14 cellular contexts compared by ENCODE assay signal in the genomic region with DNA sequence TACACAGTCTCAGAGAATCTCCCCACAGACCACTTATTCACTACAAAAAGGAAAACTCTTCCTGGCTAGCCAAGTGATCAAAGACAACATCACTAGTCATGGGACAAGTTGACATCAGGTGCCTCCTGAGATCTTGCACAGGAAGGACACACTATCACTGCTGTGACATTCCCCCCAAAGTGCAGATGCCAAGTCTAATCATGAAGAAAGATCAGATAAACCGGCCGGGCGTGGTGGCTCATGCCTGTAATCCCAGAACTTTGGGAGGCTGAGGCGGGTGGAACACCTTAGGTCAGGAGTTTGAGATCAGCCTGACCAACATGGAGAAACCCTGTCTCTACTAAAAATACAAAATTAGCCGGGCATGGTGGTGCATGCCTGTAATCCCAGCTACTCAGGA. TPM values are rescaled to one million over a fixed set of nuclear protein-coding genes. Genes with fewer than 3 reads are reported as not detected.
DNase-seq lines count a peak whose midpoint lies in the region; TF ChIP-seq lines count a peak whose summit lies in the region.
"Not testable (repeated sequence)": the region's sequence is repeated elsewhere in the genome, so short reads cannot be mapped to it uniquely, and the experiment has no call there.
"Had no signal": no experiment of that assay in that cellular context is flagged by ENCODE, and none has a peak within 500 bp of the region (broad histone marks: within the 10 kb centered on the region; RNA-seq: fewer than 3 reads in every experiment).

No MANE protein-coding gene starts in this region.

- H3K27ac ChIP-seq in BLaER1 (peak overlapping the region; percentile 92), esophagus muscularis mucosa (replicated peaks in 1 of 4) (peak overlapping the region in 3 of 4 donors; percentile 2 to 40 (median 14)), right atrium auricular region (peak overlapping the region; percentile 18 to 60), skeletal muscle tissue (ENCODE audit: low read depth, low read length) (peak overlapping the region; percentile 32), thyroid gland (peak overlapping the region; percentile 0 to 67 (median 48))
- H3K27ac ChIP-seq in OCI-LY7 (ENCODE audit: low read depth, low read length, poor library complexity, severe bottlenecking); osteoblast (ENCODE audit: low read depth, low read length): not testable (repeated sequence)

- intact Hi-C loops in OCI-LY7 (cut with micrococcal nuclease; ENCODE audit: unreplicated experiment) = loop anchor here (2.0 kb wide), 1 partner anchor 41 kb away; no protein-coding TSS in a partner anchor
- intact Hi-C loops in esophagus muscularis mucosa (cut with DNase I); thyroid gland (cut with DNase I): not testable (repeated sequence)
- intact Hi-C loops in cardiac septum (cut with DNase I) = loop anchor here (5.0 kb wide), 1 partner anchor 278 kb away; no protein-coding TSS in a partner anchor

- not testable (repeated sequence) for H3K9me3 ChIP-seq in BLaER1; OCI-LY7 (ENCODE audit: low read length); esophagus muscularis mucosa; right atrium auricular region; osteoblast (ENCODE audit: low read depth, low read length); skeletal muscle tissue (ENCODE audit: control insufficient read depth in 3 of 3, low read length in 3 of 3); thyroid gland

- not testable (repeated sequence) for TF ChIP-seq EP300 in esophagus muscularis mucosa (IDR thresholded peaks at IDR 0.05)

- DNase-seq in OCI-LY7 (ENCODE audit: low spot score); esophagus muscularis mucosa (ENCODE audit: extremely low spot score); right atrium auricular region (ENCODE audit: low spot score): not testable (repeated sequence)
- DNase-seq in cardiac septum (ENCODE audit: low spot score) = peak; percentile 17
- peak; percentile 18 for DNase-seq in osteoblast (ENCODE audit: insufficient read length, low spot score, missing footprints)
- DNase-seq in thyroid gland = peak in 1 of 2 donors; percentile 15

- not testable (repeated sequence) for H3K79me2 ChIP-seq in OCI-LY7 (ENCODE audit: insufficient read depth, low read depth, low read length); osteoblast (ENCODE audit: insufficient read depth, low read length)

- H3K4me2 ChIP-seq in BLaER1 = peak overlapping the region; percentile 90
- H3K4me2 ChIP-seq in OCI-LY7 (ENCODE audit: low read length); osteoblast (ENCODE audit: insufficient read depth, low read length): not testable (repeated sequence)

- 80% methylated on average over 5 of the region's 5 CpGs for WGBS in esophagus muscularis mucosa
- 88 to 93% methylated on average over 5 of the region's 5 CpGs for WGBS in thyroid gland, 2 donors

- not testable (repeated sequence) for TF ChIP-seq POLR2A in esophagus muscularis mucosa (IDR thresholded peaks at IDR 0.05; ENCODE audit: low read depth); thyroid gland (IDR thresholded peaks at IDR 0.05)

- peak overlapping the region; percentile 73 for H3K9ac ChIP-seq in BLaER1
- H3K9ac ChIP-seq in skeletal muscle tissue (ENCODE audit: low read depth in 1 of 3, low read length in 3 of 3) = not testable (repeated sequence)

- peak overlapping the region; percentile 51; the same call in 1 of the 2 replicates for H3K4me3 ChIP-seq in BLaER1
- not testable (repeated sequence) for H3K4me3 ChIP-seq in OCI-LY7 (ENCODE audit: low read depth, low read length, poor library complexity, severe bottlenecking); esophagus muscularis mucosa; right atrium auricular region; osteoblast (ENCODE audit: insufficient read depth, low read length); skeletal muscle tissue (ENCODE audit: low read length in 3 of 3); thyroid gland (replicated peaks in 1 of 3)

- peaks cover 63% of the 10 kb centered on the region for H3K4me1 ChIP-seq in BLaER1
- H3K4me1 ChIP-seq in OCI-LY7 (ENCODE audit: insufficient read depth, low read length, poor library complexity, severe bottlenecking) = peaks cover 12% of the 10 kb centered on the region
- peaks cover 0 to 17% (median 2%) of the 10 kb centered on the region in 4 donors for H3K4me1 ChIP-seq in esophagus muscularis mucosa
- peaks cover 0 to 16% of the 10 kb centered on the region in 2 donors for H3K4me1 ChIP-seq in right atrium auricular region
- H3K4me1 ChIP-seq in osteoblast (ENCODE audit: insufficient read depth, low read length) = not testable (repeated sequence)
- H3K4me1 ChIP-seq in skeletal muscle tissue (ENCODE audit: control insufficient read depth in 3 of 3, insufficient read depth in 3 of 3, low read length in 3 of 3) = peaks cover 3 to 16% (median 9%) of the 10 kb centered on the region in 3 donors
- peaks cover 15% of the 10 kb centered on the region in 2 donors for H3K4me1 ChIP-seq in thyroid gland

- not testable (repeated sequence) for H3K27me3 ChIP-seq in BLaER1; esophagus muscularis mucosa; right atrium auricular region; osteoblast (ENCODE audit: insufficient read depth, low read length); skeletal muscle tissue (ENCODE audit: control insufficient read depth in 3 of 3, insufficient read depth in 3 of 3, low read length in 3 of 3); thyroid gland

- H4K20me1 ChIP-seq in BLaER1; OCI-LY7 (ENCODE audit: insufficient read depth, low read length); osteoblast (ENCODE audit: insufficient read depth, low read length): not testable (repeated sequence)

- H3K36me3 ChIP-seq in BLaER1; OCI-LY7 (ENCODE audit: insufficient read depth, low read length); esophagus muscularis mucosa; right atrium auricular region; osteoblast (ENCODE audit: insufficient read depth, low read length); skeletal muscle tissue (ENCODE audit: control insufficient read depth in 3 of 3, insufficient read depth in 3 of 3, low read length in 3 of 3); thyroid gland: not testable (repeated sequence)

- peak overlapping the region; percentile 14; the same call in 1 of the 2 replicates for H2AFZ ChIP-seq in OCI-LY7 (ENCODE audit: low read length)
- H2AFZ ChIP-seq in osteoblast (ENCODE audit: low read length) = not testable (repeated sequence)

- CTCF ChIA-PET in OCI-LY7 (lab: Charles Lee; ENCODE audit: unreplicated experiment) = not testable (repeated sequence)

- POLR2A ChIA-PET in OCI-LY7 (lab: Charles Lee) = interaction anchor here (0.5 kb wide), 1 partner anchor 177 kb away, joined by 3 read pairs; no protein-coding TSS in a partner anchor

- not testable (repeated sequence) for H3K9me2 ChIP-seq in OCI-LY7 (ENCODE audit: insufficient read depth, low read length)

- BruUV-seq in OCI-LY7 (replicated peaks; lab: Mats Ljungman, UMichigan) = not testable (repeated sequence)

- TF ChIP-seq CTCF in OCI-LY7 (conservative IDR thresholded peaks at IDR 0.05; ENCODE audit: low read length); esophagus muscularis mucosa (IDR thresholded peaks at IDR 0.05); right atrium auricular region (IDR thresholded peaks at IDR 0.05); osteoblast (IDR thresholded peaks at IDR 0.05; ENCODE audit: extremely low read depth, low read depth, low read length); thyroid gland (IDR thresholded peaks at IDR 0.05): not testable (repeated sequence)

RNA-seq across cellular contexts. Expression of gene EMP3, which starts 15.6 kb away (rescaled TPM):
- total RNA-seq in OCI-LY7 (2014; rRNA removed; shearing (Covaris generic)) = 14.5 and 33.8 TPM in 2 replicates
- 21.1 and 23.1 TPM in 2 replicates for total RNA-seq in OCI-LY7 (2022)
- 100 to 1,000 TPM in 1 of 4 donors, 10 to 100 TPM in 3; 54.8 to 115 (median 59.6) TPM for total RNA-seq in esophagus muscularis mucosa
- 47.3 TPM for total RNA-seq in cardiac septum
- total RNA-seq in right atrium auricular region = 10 to 100 TPM; 16.9 to 95.9 TPM
- total RNA-seq in osteoblast = 185 and 216 TPM in 2 replicates
- 72.5 TPM for total RNA-seq in skeletal muscle tissue
- 10 to 100 TPM; 14.0 to 19.3 (median 14.9) TPM for total RNA-seq in thyroid gland

RNA-seq across cellular contexts. Expression of gene ZNF114, which starts 39.9 kb away (rescaled TPM):
- not detected in 2 replicates for total RNA-seq in OCI-LY7 (2014; rRNA removed; shearing (Covaris generic))
- total RNA-seq in OCI-LY7 (2022) (not detected in 2 replicates), esophagus muscularis mucosa (under 1 TPM in 2 of 4 donors, not detected in 2; 0.26 to 0.46 TPM), cardiac septum (0.35 TPM), right atrium auricular region (under 1 TPM; 0.24 to 0.33 TPM), osteoblast (under 0.01 and 0.29 TPM in 2 replicates), skeletal muscle tissue (2.6 TPM), thyroid gland (10 to 100 TPM in 1 of 4 donors, 1 to 10 TPM in 3; 5.3 to 11.7 (median 6.1) TPM)
- total RNA-seq: CD8-positive, alpha-beta T cell had no signal

RNA-seq across cellular contexts. Expression of gene TMEM143, which starts 54.0 kb away (rescaled TPM):
- total RNA-seq in OCI-LY7 (2014; rRNA removed; shearing (Covaris generic)) = 18.2 and 31.1 TPM in 2 replicates
- total RNA-seq in OCI-LY7 (2022) (31.4 and 37.9 TPM in 2 replicates), esophagus muscularis mucosa (1 to 10 TPM; 4.8 to 8.3 (median 7.1) TPM), cardiac septum (50.2 TPM), right atrium auricular region (10 to 100 TPM; 20.4 to 43.8 TPM), osteoblast (4.3 and 4.7 TPM in 2 replicates), skeletal muscle tissue (7.8 TPM), thyroid gland (10 to 100 TPM in 1 of 4 donors, 1 to 10 TPM in 3; 6.3 to 12.6 (median 9.2) TPM)

RNA-seq across cellular contexts. Expression of gene CARD8, which starts 54.0 kb away (rescaled TPM):
- total RNA-seq in OCI-LY7 (2014; rRNA removed; shearing (Covaris generic)) = 51.0 and 52.5 TPM in 2 replicates
- total RNA-seq in OCI-LY7 (2022) (56.1 and 82.9 TPM in 2 replicates), esophagus muscularis mucosa (10 to 100 TPM; 17.7 to 22.3 (median 20.9) TPM), cardiac septum (26.1 TPM), right atrium auricular region (10 to 100 TPM; 19.7 to 21.2 TPM), osteoblast (17.4 and 18.0 TPM in 2 replicates), skeletal muscle tissue (26.6 TPM), thyroid gland (10 to 100 TPM; 37.0 to 58.9 (median 57.7) TPM)

RNA-seq across cellular contexts. Expression of gene SYNGR4, which starts 54.4 kb away (rescaled TPM):
- total RNA-seq in OCI-LY7 (2014; rRNA removed; shearing (Covaris generic)) = 0.38 and 0.51 TPM in 2 replicates
- total RNA-seq in OCI-LY7 (2022) (1.0 and 1.2 TPM in 2 replicates), esophagus muscularis mucosa (not detected), cardiac septum (not detected), right atrium auricular region (not detected), osteoblast (not detected in 2 replicates), skeletal muscle tissue (not detected), thyroid gland (not detected)
- total RNA-seq: Calu3; CD8-positive, alpha-beta T cell; G401; H7; HFFc6; HT1080 had no signal
